In genomic region chr15:48596841-48597240, GRCh38 we compare ENCODE assay signal across 23 cellular contexts. TPM values are rescaled to one million over a fixed set of nuclear protein-coding genes. Genes with fewer than 3 reads are reported as not detected.
A peak's percentile ranks its signal among the peaks of the same experiment; 100 is the strongest.
DNase-seq lines count a peak whose midpoint lies in the region; ATAC-seq and TF ChIP-seq lines count a peak whose summit lies in the region.
"Had no signal": no experiment of that assay in that cellular context is flagged by ENCODE, and none has a peak within 500 bp of the region (broad histone marks: within the 10 kb centered on the region; RNA-seq: fewer than 3 reads in every experiment).

No MANE protein-coding gene starts in this region.

- no peaks in the 10 kb centered on the region for H3K27me3 Mint-ChIP-seq in osteocyte (ENCODE audit: unreplicated experiment)

- peaks cover 54% of the 10 kb centered on the region for H3K36me3 Mint-ChIP-seq in osteocyte (ENCODE audit: unreplicated experiment)
- H3K36me3 Mint-ChIP-seq: activated CD8-positive, alpha-beta memory T cell treated with anti-CD3 and anti-CD28 coated beads, Interleukin-2, amount 10 ng/mL, durations not matched to agents 7 days and 5 days; activated naive CD8-positive, alpha-beta T cell; natural killer cell; stimulated activated effector memory CD8-positive, alpha-beta T cell treated with anti-CD3 and anti-CD28 coated beads, Interleukin-12 subunit alpha, Interleukin-12 subunit beta, amount 100 ng/mL, for 72 hours; T-cell had no signal

- H3K27ac Mint-ChIP-seq in osteocyte (ENCODE audit: unreplicated experiment) = peak overlapping the region; percentile 11
- H3K27ac Mint-ChIP-seq: activated CD4-positive, alpha-beta T cell treated with anti-CD3 and anti-CD28 coated beads, Interleukin-2, amount 10 ng/mL, durations not matched to agents 24 days and 14 days; activated CD8-positive, alpha-beta memory T cell treated with anti-CD3 and anti-CD28 coated beads, Interleukin-2, amount 10 ng/mL, durations not matched to agents 7 days and 5 days; activated naive CD8-positive, alpha-beta T cell; activated T-helper 1 cell treated with anti-CD3 and anti-CD28 coated beads, Interleukin-12 subunit alpha, Interleukin-12 subunit beta, Interleukin-2, Interleukin-4 antibody, amounts not matched to agents 30 ng/mL and 10 ng/mL and 1 ng/mL, durations not matched to agents 14 hours and 24 hours and 36 hours; natural killer cell; stimulated activated effector memory CD8-positive, alpha-beta T cell treated with anti-CD3 and anti-CD28 coated beads, Interleukin-12 subunit alpha, Interleukin-12 subunit beta, amount 100 ng/mL, for 72 hours; T-cell had no signal

- DNase-seq in osteocyte (ENCODE audit: extremely low spot score, unreplicated experiment) (no peak), SKM-1 (lab: John Stamatoyannopoulos, UW; ENCODE audit: unreplicated experiment) (no peak), midbrain (lab: John Stamatoyannopoulos, UW) (no peak)
- DNase-seq: activated CD4-positive, alpha-beta T cell treated with anti-CD3 and anti-CD28 coated beads, Interleukin-2, amount 10 ng/mL, durations not matched to agents 24 days and 14 days; activated CD8-positive, alpha-beta memory T cell treated with anti-CD3 and anti-CD28 coated beads, Interleukin-2, amount 10 ng/mL, durations not matched to agents 7 days and 5 days; cerebellar nuclear complex; erythroblast; H7; left cardiac atrium; natural killer cell; NCI-H2029; NCI-H345; PC-3; SHP77; T-cell; testis had no signal

- H3K9me3 Mint-ChIP-seq in osteocyte (ENCODE audit: unreplicated experiment) = no peaks in the 10 kb centered on the region
- H3K9me3 Mint-ChIP-seq: activated CD4-positive, alpha-beta T cell treated with anti-CD3 and anti-CD28 coated beads, Interleukin-2, amount 10 ng/mL, durations not matched to agents 24 days and 14 days; activated T-helper 1 cell treated with anti-CD3 and anti-CD28 coated beads, Interleukin-12 subunit alpha, Interleukin-12 subunit beta, Interleukin-2, Interleukin-4 antibody, amounts not matched to agents 30 ng/mL and 10 ng/mL and 1 ng/mL, durations not matched to agents 14 hours and 24 hours and 36 hours; natural killer cell; stimulated activated effector memory CD8-positive, alpha-beta T cell treated with anti-CD3 and anti-CD28 coated beads, Interleukin-12 subunit alpha, Interleukin-12 subunit beta, amount 100 ng/mL, for 72 hours; T-cell had no signal

- no peak for TF ChIP-seq CTCF in osteocyte (IDR thresholded peaks at IDR 0.05)

- peak; percentile 17 for ATAC-seq in GM18858 (IDR thresholded peaks at IDR 0.05; ENCODE audit: unreplicated experiment)
- peak; percentile 41 for ATAC-seq in GM21786 (IDR thresholded peaks at IDR 0.05; ENCODE audit: unreplicated experiment)
- ATAC-seq in HG03442 (IDR thresholded peaks at IDR 0.05; ENCODE audit: unreplicated experiment) = peak; percentile 26
- no peak for ATAC-seq in GM18502 (IDR thresholded peaks at IDR 0.05; ENCODE audit: poor library complexity, unreplicated experiment)
- ATAC-seq: activated CD8-positive, alpha-beta memory T cell treated with anti-CD3 and anti-CD28 coated beads, Interleukin-2, amount 10 ng/mL, durations not matched to agents 7 days and 5 days; natural killer cell; PC-3; stimulated activated effector memory CD8-positive, alpha-beta T cell treated with anti-CD3 and anti-CD28 coated beads, Interleukin-12 subunit alpha, Interleukin-12 subunit beta, amount 100 ng/mL, for 72 hours; T-cell had no signal

- H3K4me3 Mint-ChIP-seq in osteocyte (ENCODE audit: unreplicated experiment) = no peak overlapping the region
- H3K4me3 Mint-ChIP-seq: activated CD4-positive, alpha-beta T cell treated with anti-CD3 and anti-CD28 coated beads, Interleukin-2, amount 10 ng/mL, durations not matched to agents 24 days and 14 days; activated CD8-positive, alpha-beta memory T cell treated with anti-CD3 and anti-CD28 coated beads, Interleukin-2, amount 10 ng/mL, durations not matched to agents 7 days and 5 days; activated naive CD8-positive, alpha-beta T cell; activated T-helper 1 cell treated with anti-CD3 and anti-CD28 coated beads, Interleukin-12 subunit alpha, Interleukin-12 subunit beta, Interleukin-2, Interleukin-4 antibody, amounts not matched to agents 30 ng/mL and 10 ng/mL and 1 ng/mL, durations not matched to agents 14 hours and 24 hours and 36 hours; natural killer cell; stimulated activated effector memory CD8-positive, alpha-beta T cell treated with anti-CD3 and anti-CD28 coated beads, Interleukin-12 subunit alpha, Interleukin-12 subunit beta, amount 100 ng/mL, for 72 hours; T-cell had no signal

- peaks cover 33% of the 10 kb centered on the region for H3K4me1 Mint-ChIP-seq in osteocyte (ENCODE audit: unreplicated experiment)
- H3K4me1 Mint-ChIP-seq: activated CD4-positive, alpha-beta T cell treated with anti-CD3 and anti-CD28 coated beads, Interleukin-2, amount 10 ng/mL, durations not matched to agents 24 days and 14 days; stimulated activated effector memory CD8-positive, alpha-beta T cell treated with anti-CD3 and anti-CD28 coated beads, Interleukin-12 subunit alpha, Interleukin-12 subunit beta, amount 100 ng/mL, for 72 hours had no signal

RNA-seq across cellular contexts. Expression of gene FBN1, which starts 48.7 kb away (rescaled TPM):
- total RNA-seq in osteocyte = 1,012 and 1,104 TPM in 2 replicates
